8 cellular contexts compared by ENCODE assay signal in genomic region chr15:30859091-30859874, GRCh38. TPM values are rescaled to one million over a fixed set of nuclear protein-coding genes. Genes with fewer than 3 reads are reported as not detected.
DNase-seq lines count a peak whose midpoint lies in the region; ATAC-seq, FAIRE-seq and TF ChIP-seq lines count a peak whose summit lies in the region.

No MANE protein-coding gene starts in this region.

- H3K36me3 Mint-ChIP-seq in endodermal cell (ENCODE audit: low read depth): no peaks in the 10 kb centered on the region

- DNase-seq in LHCN-M2 (ENCODE audit: low read depth): peak; percentile 12
- no peak for DNase-seq in endodermal cell
- DNase-seq in pancreas: no peak
- no peak for DNase-seq in AML-193 (lab: John Stamatoyannopoulos, UW)
- no peak for DNase-seq in MG63
- DNase-seq in stimulated activated naive CD8-positive, alpha-beta T cell treated with anti-CD3 and anti-CD28 coated beads, Interleukin-15, Interleukin-2, amounts not matched to agents 100 U/mL and 50 U/mL, for 24 hours: no peak

- peaks cover 5% of the 10 kb centered on the region for H3K9me3 Mint-ChIP-seq in endodermal cell

- no peak overlapping the region for H3K4me3 Mint-ChIP-seq in endodermal cell

- H3K27ac Mint-ChIP-seq in endodermal cell: no peak overlapping the region

- TF ChIP-seq CTCF in endodermal cell (conservative IDR thresholded peaks at IDR 0.05) (peak; percentile 85), pancreas (IDR thresholded peaks at IDR 0.05) (peak in 3 of 4 donors; percentile 34 to 45 (median 39))

- no peak for FAIRE-seq in pancreas (lab: Jason Lieb, UNC)

- H3K36me3 ChIP-seq in ES-I3 (ENCODE audit: insufficient read depth, low read length): no peaks in the 10 kb centered on the region
- no peaks in the 10 kb centered on the region for H3K36me3 ChIP-seq in endodermal cell (ENCODE audit: control insufficient read depth, insufficient read depth, low read length)
- no peaks in the 10 kb centered on the region for H3K36me3 ChIP-seq in pancreas
- H3K36me3 ChIP-seq in MG63: peaks cover 6% of the 10 kb centered on the region

- ATAC-seq in pancreas: peak in 2 of 4 donors; percentile 39 to 48
- ATAC-seq in HG03442 (IDR thresholded peaks at IDR 0.05; ENCODE audit: unreplicated experiment): no peak
- ATAC-seq in stimulated activated naive CD8-positive, alpha-beta T cell treated with anti-CD3 and anti-CD28 coated beads, Interleukin-15, Interleukin-2, amounts not matched to agents 100 U/mL and 50 U/mL, for 24 hours: no peak

- peak overlapping the region; percentile 15 for H3K27ac ChIP-seq in endodermal cell (ENCODE audit: low read depth, low read length)
- H3K27ac ChIP-seq in pancreas: no peak overlapping the region

- H3K9ac ChIP-seq in ES-I3 (ENCODE audit: low read depth, low read length) (0 out of 2 replicates have a peak overlapping the region, but pooled peaks have one; percentile 12), endodermal cell (ENCODE audit: extremely low read depth, low read length, poor library complexity, severe bottlenecking) (no peak overlapping the region)

- peaks cover 5% of the 10 kb centered on the region for H3K4me1 Mint-ChIP-seq in endodermal cell

- intact Hi-C loops in pancreas (cut with DNase I): no loop called here

- WGBS in endodermal cell (ENCODE audit: insufficient coverage in 1 of 2, insufficient read length in 1 of 2), 2 experiments: 39 to 45% methylated on average over 3 to 7 of the region's 7 CpGs
- WGBS in pancreas, 2 donors: 23 to 26% methylated on average over 7 of the region's 7 CpGs

- H3K27me3 ChIP-seq in endodermal cell (ENCODE audit: control insufficient read depth, insufficient read depth, low read length, poor library complexity, severe bottlenecking): no peaks in the 10 kb centered on the region
- no peaks in the 10 kb centered on the region for H3K27me3 ChIP-seq in pancreas
- no peaks in the 10 kb centered on the region for H3K27me3 ChIP-seq in MG63

- H3K27me3 Mint-ChIP-seq in endodermal cell (ENCODE audit: insufficient read depth): no peaks in the 10 kb centered on the region

- H3K4me1 ChIP-seq in ES-I3 (ENCODE audit: insufficient read depth, low read length) (peaks cover 5% of the 10 kb centered on the region; the same call in 1 of the 2 replicates), endodermal cell (ENCODE audit: control insufficient read depth, insufficient read depth, low read length) (no peaks in the 10 kb centered on the region), pancreas (no peaks in the 10 kb centered on the region)

- H3K4me3 ChIP-seq in endodermal cell (ENCODE audit: low read length) (no peak overlapping the region), pancreas (no peak overlapping the region), MG63 (no peak overlapping the region)

- H3K9me3 ChIP-seq in ES-I3 (ENCODE audit: control insufficient read depth, insufficient read depth, low read length) (0 out of 2 replicates have a peak, but pooled peaks cover 2% of the 10 kb centered on the region), endodermal cell (ENCODE audit: control insufficient read depth, low read length) (no peaks in the 10 kb centered on the region), pancreas (no peaks in the 10 kb centered on the region), MG63 (no peaks in the 10 kb centered on the region)

RNA-seq across cellular contexts. Expression of gene FAN1, which starts 44.4 kb away (rescaled TPM):
- 17.7 and 23.2 TPM in 2 replicates for total RNA-seq in LHCN-M2 (2014; rRNA removed)
- polyA plus RNA-seq in LHCN-M2 (2012): 5.3 TPM
- 10 to 100 TPM; 20.0 to 25.9 TPM for total RNA-seq in endodermal cell
- polyA plus RNA-seq in endodermal cell (2013, experiment 1 of 2): 23.9 TPM
- polyA plus RNA-seq in endodermal cell (2013, experiment 2 of 2): 22.3 TPM
- total RNA-seq in pancreas: 10 to 100 TPM in 2 of 6 donors, 1 to 10 TPM in 4; 4.2 to 13.0 (median 8.8) TPM
- polyA plus RNA-seq in pancreas: 10 to 100 TPM; 15.0 to 18.0 TPM
- total RNA-seq in MG63 (2014; rRNA removed; shearing (Covaris generic); ENCODE audit: low replicate concordance): 2.8 and 5.7 TPM in 2 replicates
